In genomic region chr11:122592641-122593040, GRCh38 we compare ENCODE assay signal across 36 cellular contexts.
"Had no signal": no experiment of that assay in that cellular context is flagged by ENCODE, and none has a peak within 500 bp of the region (broad histone marks: within the 10 kb centered on the region; RNA-seq: fewer than 3 reads in every experiment).

No MANE protein-coding gene starts in this region.

- H3K4me3 Mint-ChIP-seq: activated naive CD4-positive, alpha-beta T cell treated with anti-CD3 and anti-CD28 coated beads for 36 hours; activated naive CD4-positive, alpha-beta T cell treated with anti-CD3 and anti-CD28 coated beads, Interleukin-2, amount 10 ng/mL, durations not matched to agents 7 days and 5 days; activated naive CD4-positive, alpha-beta T cell treated with anti-CD3 and anti-CD28 coated beads, Interleukin-2, amount 50 U/mL, for 24 hours; activated naive CD8-positive, alpha-beta T cell; activated naive CD8-positive, alpha-beta T cell treated with anti-CD3 and anti-CD28 coated beads for 36 hours; activated naive CD8-positive, alpha-beta T cell treated with anti-CD3 and anti-CD28 coated beads, Interleukin-2, amount 10 ng/mL, durations not matched to agents 7 days and 5 days; activated naive CD8-positive, alpha-beta T cell treated with anti-CD3 and anti-CD28 coated beads, Interleukin-2, amount 50 U/mL, for 24 hours; activated T-cell treated with anti-CD3 and anti-CD28 coated beads, Interleukin-2, amount 50 U/mL, for 4 hours; activated T-helper 1 cell treated with anti-CD3 and anti-CD28 coated beads, Interleukin-12 subunit alpha, Interleukin-12 subunit beta, Interleukin-2, Interleukin-4 antibody, amounts not matched to agents 30 ng/mL and 10 ng/mL and 1 ng/mL, durations not matched to agents 14 hours and 24 hours and 36 hours; activated T-helper 17 cell treated with anti-CD3 and anti-CD28 coated beads, Interleukin-2, amount 50 U/mL, for 72 hours; brain; central memory CD8-positive, alpha-beta T cell had no signal

- ATAC-seq: activated naive CD8-positive, alpha-beta T cell treated with anti-CD3 and anti-CD28 coated beads, Interleukin-2, amount 50 U/mL, for 24 hours; activated T-cell treated with anti-CD3 and anti-CD28 coated beads, Interleukin-2, amount 50 U/mL, for 4 hours; body of pancreas had no signal

- DNase-seq: activated effector memory CD4-positive, alpha-beta T cell treated with anti-CD3 and anti-CD28 coated beads, Interleukin-2, amount 50 U/mL, for 16 hours; activated effector memory CD4-positive, alpha-beta T cell treated with Interleukin-2 at 50 U/mL for 16 hours; activated gamma-delta T cell; activated gamma-delta T cell treated with Interleukin-2 at 50 U/mL for 16 hours; activated naive CD4-positive, alpha-beta T cell; activated naive CD4-positive, alpha-beta T cell treated with anti-CD3 and anti-CD28 coated beads for 36 hours; activated naive CD4-positive, alpha-beta T cell treated with anti-CD3 and anti-CD28 coated beads, Interleukin-2, amount 10 ng/mL, durations not matched to agents 7 days and 5 days; activated naive CD4-positive, alpha-beta T cell treated with anti-CD3 and anti-CD28 coated beads, Interleukin-2, amount 50 U/mL, for 16 hours; activated naive CD4-positive, alpha-beta T cell treated with Interleukin-2 at 50 U/mL for 16 hours; activated naive CD8-positive, alpha-beta T cell treated with anti-CD3 and anti-CD28 coated beads for 36 hours; activated naive CD8-positive, alpha-beta T cell treated with anti-CD3 and anti-CD28 coated beads, Interleukin-2, amount 10 ng/mL, durations not matched to agents 7 days and 5 days; activated naive CD8-positive, alpha-beta T cell treated with anti-CD3 and anti-CD28 coated beads, Interleukin-2, amount 50 U/mL, for 24 hours; activated T-cell treated with anti-CD3 and anti-CD28 coated beads, Interleukin-2, amount 50 U/mL, for 4 hours; activated T-cell treated with anti-CD3 and anti-CD28 coated beads, Interleukin-2, amount 50 U/mL, for 48 hours; activated T-cell treated with anti-CD3 and anti-CD28 coated beads, Interleukin-2, amount 50 U/mL, for 72 hours; adrenal gland; amniotic stem cell; amygdala; anterior cingulate cortex; aorta; brain microvascular endothelial cell; caudate nucleus; central memory CD4-positive, alpha-beta T cell; cerebellar nuclear complex had no signal

- H3K27ac ChIP-seq: adrenal gland, ascending aorta, body of pancreas, brain microvascular endothelial cell, breast epithelium, cardiac muscle cell had no signal

- H3K27ac Mint-ChIP-seq: activated naive CD4-positive, alpha-beta T cell treated with anti-CD3 and anti-CD28 coated beads for 36 hours; activated naive CD4-positive, alpha-beta T cell treated with anti-CD3 and anti-CD28 coated beads, Interleukin-2, amount 10 ng/mL, durations not matched to agents 7 days and 5 days; activated naive CD4-positive, alpha-beta T cell treated with anti-CD3 and anti-CD28 coated beads, Interleukin-2, amount 50 U/mL, for 24 hours; activated naive CD4-positive, alpha-beta T cell treated with anti-CD3 and anti-CD28 coated beads, Interleukin-2, amount 50 U/mL, for 72 hours; activated naive CD8-positive, alpha-beta T cell; activated naive CD8-positive, alpha-beta T cell treated with anti-CD3 and anti-CD28 coated beads for 36 hours; activated naive CD8-positive, alpha-beta T cell treated with anti-CD3 and anti-CD28 coated beads, Interleukin-2, amount 10 ng/mL, durations not matched to agents 7 days and 5 days; activated naive CD8-positive, alpha-beta T cell treated with anti-CD3 and anti-CD28 coated beads, Interleukin-2, amount 50 U/mL, for 24 hours; activated T-cell treated with anti-CD3 and anti-CD28 coated beads, Interleukin-2, amount 50 U/mL, for 72 hours; activated T-helper 1 cell treated with anti-CD3 and anti-CD28 coated beads, Interleukin-12 subunit alpha, Interleukin-12 subunit beta, Interleukin-2, Interleukin-4 antibody, amounts not matched to agents 30 ng/mL and 10 ng/mL and 1 ng/mL, durations not matched to agents 14 hours and 24 hours and 36 hours; activated T-helper 17 cell treated with anti-CD3 and anti-CD28 coated beads, Interleukin-2, amount 50 U/mL, for 72 hours; activated T-helper 2 cell treated with anti-CD3 and anti-CD28 coated beads, Interferon-gamma antibody, Interleukin-2, Interleukin-4, amounts not matched to agents 10 μg/mL and 5 μg/mL and 100 μg/mL, durations not matched to agents 14 hours and 24 hours and 36 hours; brain had no signal

- H3K4me1 ChIP-seq: adrenal gland, ascending aorta, breast epithelium had no signal

- H3K36me3 ChIP-seq: adrenal gland, ascending aorta, brain microvascular endothelial cell, breast epithelium, cardiac muscle cell had no signal

- H3K9me3 ChIP-seq: adrenal gland, ascending aorta, body of pancreas, breast epithelium had no signal

- H3K4me1 Mint-ChIP-seq: activated naive CD4-positive, alpha-beta T cell treated with anti-CD3 and anti-CD28 coated beads, Interleukin-2, amount 10 ng/mL, durations not matched to agents 7 days and 5 days; activated naive CD4-positive, alpha-beta T cell treated with anti-CD3 and anti-CD28 coated beads, Interleukin-2, amount 50 U/mL, for 24 hours; activated naive CD8-positive, alpha-beta T cell treated with anti-CD3 and anti-CD28 coated beads, Interleukin-2, amount 10 ng/mL, durations not matched to agents 7 days and 5 days; activated T-helper 17 cell treated with anti-CD3 and anti-CD28 coated beads, Interleukin-2, amount 50 U/mL, for 72 hours; central memory CD8-positive, alpha-beta T cell had no signal

- H3K9me3 Mint-ChIP-seq: activated naive CD4-positive, alpha-beta T cell treated with anti-CD3 and anti-CD28 coated beads for 36 hours; activated naive CD4-positive, alpha-beta T cell treated with anti-CD3 and anti-CD28 coated beads, Interleukin-2, amount 10 ng/mL, durations not matched to agents 7 days and 5 days; activated naive CD4-positive, alpha-beta T cell treated with anti-CD3 and anti-CD28 coated beads, Interleukin-2, amount 50 U/mL, for 24 hours; activated naive CD4-positive, alpha-beta T cell treated with anti-CD3 and anti-CD28 coated beads, Interleukin-2, amount 50 U/mL, for 72 hours; activated naive CD8-positive, alpha-beta T cell treated with anti-CD3 and anti-CD28 coated beads, Interleukin-2, amount 10 ng/mL, durations not matched to agents 7 days and 5 days; activated naive CD8-positive, alpha-beta T cell treated with anti-CD3 and anti-CD28 coated beads, Interleukin-2, amount 50 U/mL, for 24 hours; activated T-cell treated with anti-CD3 and anti-CD28 coated beads, Interleukin-2, amount 50 U/mL, for 4 hours; activated T-cell treated with anti-CD3 and anti-CD28 coated beads, Interleukin-2, amount 50 U/mL, for 72 hours; activated T-helper 1 cell treated with anti-CD3 and anti-CD28 coated beads, Interleukin-12 subunit alpha, Interleukin-12 subunit beta, Interleukin-2, Interleukin-4 antibody, amounts not matched to agents 30 ng/mL and 10 ng/mL and 1 ng/mL, durations not matched to agents 14 hours and 24 hours and 36 hours; activated T-helper 17 cell treated with anti-CD3 and anti-CD28 coated beads, Interleukin-2, amount 50 U/mL, for 72 hours; activated T-helper 2 cell treated with anti-CD3 and anti-CD28 coated beads, Interferon-gamma antibody, Interleukin-2, Interleukin-4, amounts not matched to agents 10 μg/mL and 5 μg/mL and 100 μg/mL, durations not matched to agents 14 hours and 24 hours and 36 hours; central memory CD8-positive, alpha-beta T cell had no signal

- H3K4me3 ChIP-seq: adrenal gland, ascending aorta, body of pancreas, breast epithelium, cardiac muscle cell had no signal

- H3K36me3 Mint-ChIP-seq: activated naive CD4-positive, alpha-beta T cell treated with anti-CD3 and anti-CD28 coated beads, Interleukin-2, amount 10 ng/mL, durations not matched to agents 7 days and 5 days; activated naive CD4-positive, alpha-beta T cell treated with anti-CD3 and anti-CD28 coated beads, Interleukin-2, amount 50 U/mL, for 24 hours; activated naive CD4-positive, alpha-beta T cell treated with anti-CD3 and anti-CD28 coated beads, Interleukin-2, amount 50 U/mL, for 72 hours; activated naive CD8-positive, alpha-beta T cell; activated naive CD8-positive, alpha-beta T cell treated with anti-CD3 and anti-CD28 coated beads for 36 hours; activated naive CD8-positive, alpha-beta T cell treated with anti-CD3 and anti-CD28 coated beads, Interleukin-2, amount 10 ng/mL, durations not matched to agents 7 days and 5 days; brain had no signal

- H3K27me3 ChIP-seq: ascending aorta, body of pancreas, breast epithelium, cardiac muscle cell had no signal
